12 cellular contexts compared by ENCODE assay signal in genomic region chr7:47325337-47325736, GRCh38.
"Had no signal": no experiment of that assay in that cellular context is flagged by ENCODE, and none has a peak within 500 bp of the region (broad histone marks: within the 10 kb centered on the region; RNA-seq: fewer than 3 reads in every experiment).

No MANE protein-coding gene starts in this region.

- H3K36me3 Mint-ChIP-seq: activated naive CD4-positive, alpha-beta T cell treated with anti-CD3 and anti-CD28 coated beads, Interleukin-2, amount 50 U/mL, for 24 hours had no signal

- ATAC-seq: body of pancreas, sciatic nerve had no signal

- H3K4me3 Mint-ChIP-seq: activated naive CD4-positive, alpha-beta T cell treated with anti-CD3 and anti-CD28 coated beads, Interleukin-2, amount 50 U/mL, for 24 hours; central memory CD8-positive, alpha-beta T cell had no signal

- DNase-seq: activated CD4-positive, alpha-beta T cell treated with anti-CD3 and anti-CD28 coated beads, Interleukin-2, amount 50 U/mL, for 1 hour; dermis blood vessel endothelial cell; posterior cingulate gyrus; stimulated activated CD4-positive, alpha-beta T cell treated with anti-CD3 and anti-CD28 coated beads, Interleukin-12 subunit alpha, Interleukin-12 subunit beta, amount 100 ng/mL, for 4 hours; stimulated activated naive CD4-positive, alpha-beta T cell treated with Interleukin-2 at 50 U/mL for 16 hours; T-helper 2 cell had no signal

- H3K27ac ChIP-seq: body of pancreas, suprapubic skin had no signal

- H3K36me3 ChIP-seq: suprapubic skin had no signal

- H3K9me3 ChIP-seq: body of pancreas, suprapubic skin had no signal

- H3K4me1 Mint-ChIP-seq: activated naive CD4-positive, alpha-beta T cell treated with anti-CD3 and anti-CD28 coated beads, Interleukin-2, amount 50 U/mL, for 24 hours; central memory CD8-positive, alpha-beta T cell had no signal

- H3K27me3 Mint-ChIP-seq: activated naive CD4-positive, alpha-beta T cell treated with anti-CD3 and anti-CD28 coated beads, Interleukin-2, amount 50 U/mL, for 24 hours; central memory CD8-positive, alpha-beta T cell had no signal

- H3K27ac Mint-ChIP-seq: activated naive CD4-positive, alpha-beta T cell treated with anti-CD3 and anti-CD28 coated beads, Interleukin-2, amount 50 U/mL, for 24 hours; activated T-helper 2 cell treated with anti-CD3 and anti-CD28 coated beads, Interferon-gamma antibody, Interleukin-2, Interleukin-4, amounts not matched to agents 10 μg/mL and 5 μg/mL and 100 μg/mL, durations not matched to agents 14 hours and 24 hours and 36 hours had no signal

- H3K4me3 ChIP-seq: body of pancreas, suprapubic skin had no signal

- H3K27me3 ChIP-seq: body of pancreas, suprapubic skin had no signal

- H3K9me3 Mint-ChIP-seq: activated naive CD4-positive, alpha-beta T cell treated with anti-CD3 and anti-CD28 coated beads, Interleukin-2, amount 50 U/mL, for 24 hours; activated T-helper 2 cell treated with anti-CD3 and anti-CD28 coated beads, Interferon-gamma antibody, Interleukin-2, Interleukin-4, amounts not matched to agents 10 μg/mL and 5 μg/mL and 100 μg/mL, durations not matched to agents 14 hours and 24 hours and 36 hours; central memory CD8-positive, alpha-beta T cell had no signal
